1 cellular context compared by ENCODE assay signal in the genomic region with DNA sequence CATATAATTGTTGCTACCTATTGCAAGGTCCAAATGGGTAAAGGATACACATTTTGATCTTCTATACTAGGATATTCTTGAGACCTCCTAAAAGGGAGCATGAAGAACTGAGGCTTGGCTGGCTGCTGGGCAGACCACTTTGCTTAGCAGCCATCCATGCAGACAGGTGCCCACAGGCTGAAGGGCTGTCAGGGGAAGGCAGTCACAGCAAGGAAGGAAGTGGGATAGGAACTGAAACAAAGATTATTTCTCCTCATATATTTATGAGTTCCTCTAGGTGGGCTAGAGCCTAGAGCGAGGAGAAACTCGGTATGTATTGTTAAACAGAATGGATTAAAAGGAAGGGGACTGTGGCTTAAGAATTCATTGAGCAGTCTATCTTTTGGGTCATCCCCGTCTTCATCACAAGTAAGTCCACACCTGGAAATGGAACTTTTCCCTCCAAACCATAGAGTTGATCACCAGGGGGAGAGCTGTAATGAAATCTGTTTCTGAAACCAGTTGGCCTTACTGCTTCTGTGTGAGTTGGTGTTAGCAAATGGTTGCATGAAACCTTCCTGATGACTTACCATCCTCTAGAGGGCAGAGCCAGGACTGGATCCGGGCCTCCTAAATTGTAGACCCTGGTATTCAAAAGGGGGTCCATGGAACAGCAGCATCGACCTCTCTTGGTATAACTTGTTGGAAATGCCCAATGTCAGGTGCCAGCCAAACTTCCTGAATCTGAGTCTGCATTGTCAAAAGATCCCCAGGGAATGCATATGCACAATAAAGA.
TF ChIP-seq lines count a peak whose summit lies in the region.

No MANE protein-coding gene starts in this region.

TF ChIP-seq in GM23338, 12 proteins besides CTCF, POLR2A, EP300 and RAD21 (continued from another document):
- TF ChIP-seq, protein P1, sequence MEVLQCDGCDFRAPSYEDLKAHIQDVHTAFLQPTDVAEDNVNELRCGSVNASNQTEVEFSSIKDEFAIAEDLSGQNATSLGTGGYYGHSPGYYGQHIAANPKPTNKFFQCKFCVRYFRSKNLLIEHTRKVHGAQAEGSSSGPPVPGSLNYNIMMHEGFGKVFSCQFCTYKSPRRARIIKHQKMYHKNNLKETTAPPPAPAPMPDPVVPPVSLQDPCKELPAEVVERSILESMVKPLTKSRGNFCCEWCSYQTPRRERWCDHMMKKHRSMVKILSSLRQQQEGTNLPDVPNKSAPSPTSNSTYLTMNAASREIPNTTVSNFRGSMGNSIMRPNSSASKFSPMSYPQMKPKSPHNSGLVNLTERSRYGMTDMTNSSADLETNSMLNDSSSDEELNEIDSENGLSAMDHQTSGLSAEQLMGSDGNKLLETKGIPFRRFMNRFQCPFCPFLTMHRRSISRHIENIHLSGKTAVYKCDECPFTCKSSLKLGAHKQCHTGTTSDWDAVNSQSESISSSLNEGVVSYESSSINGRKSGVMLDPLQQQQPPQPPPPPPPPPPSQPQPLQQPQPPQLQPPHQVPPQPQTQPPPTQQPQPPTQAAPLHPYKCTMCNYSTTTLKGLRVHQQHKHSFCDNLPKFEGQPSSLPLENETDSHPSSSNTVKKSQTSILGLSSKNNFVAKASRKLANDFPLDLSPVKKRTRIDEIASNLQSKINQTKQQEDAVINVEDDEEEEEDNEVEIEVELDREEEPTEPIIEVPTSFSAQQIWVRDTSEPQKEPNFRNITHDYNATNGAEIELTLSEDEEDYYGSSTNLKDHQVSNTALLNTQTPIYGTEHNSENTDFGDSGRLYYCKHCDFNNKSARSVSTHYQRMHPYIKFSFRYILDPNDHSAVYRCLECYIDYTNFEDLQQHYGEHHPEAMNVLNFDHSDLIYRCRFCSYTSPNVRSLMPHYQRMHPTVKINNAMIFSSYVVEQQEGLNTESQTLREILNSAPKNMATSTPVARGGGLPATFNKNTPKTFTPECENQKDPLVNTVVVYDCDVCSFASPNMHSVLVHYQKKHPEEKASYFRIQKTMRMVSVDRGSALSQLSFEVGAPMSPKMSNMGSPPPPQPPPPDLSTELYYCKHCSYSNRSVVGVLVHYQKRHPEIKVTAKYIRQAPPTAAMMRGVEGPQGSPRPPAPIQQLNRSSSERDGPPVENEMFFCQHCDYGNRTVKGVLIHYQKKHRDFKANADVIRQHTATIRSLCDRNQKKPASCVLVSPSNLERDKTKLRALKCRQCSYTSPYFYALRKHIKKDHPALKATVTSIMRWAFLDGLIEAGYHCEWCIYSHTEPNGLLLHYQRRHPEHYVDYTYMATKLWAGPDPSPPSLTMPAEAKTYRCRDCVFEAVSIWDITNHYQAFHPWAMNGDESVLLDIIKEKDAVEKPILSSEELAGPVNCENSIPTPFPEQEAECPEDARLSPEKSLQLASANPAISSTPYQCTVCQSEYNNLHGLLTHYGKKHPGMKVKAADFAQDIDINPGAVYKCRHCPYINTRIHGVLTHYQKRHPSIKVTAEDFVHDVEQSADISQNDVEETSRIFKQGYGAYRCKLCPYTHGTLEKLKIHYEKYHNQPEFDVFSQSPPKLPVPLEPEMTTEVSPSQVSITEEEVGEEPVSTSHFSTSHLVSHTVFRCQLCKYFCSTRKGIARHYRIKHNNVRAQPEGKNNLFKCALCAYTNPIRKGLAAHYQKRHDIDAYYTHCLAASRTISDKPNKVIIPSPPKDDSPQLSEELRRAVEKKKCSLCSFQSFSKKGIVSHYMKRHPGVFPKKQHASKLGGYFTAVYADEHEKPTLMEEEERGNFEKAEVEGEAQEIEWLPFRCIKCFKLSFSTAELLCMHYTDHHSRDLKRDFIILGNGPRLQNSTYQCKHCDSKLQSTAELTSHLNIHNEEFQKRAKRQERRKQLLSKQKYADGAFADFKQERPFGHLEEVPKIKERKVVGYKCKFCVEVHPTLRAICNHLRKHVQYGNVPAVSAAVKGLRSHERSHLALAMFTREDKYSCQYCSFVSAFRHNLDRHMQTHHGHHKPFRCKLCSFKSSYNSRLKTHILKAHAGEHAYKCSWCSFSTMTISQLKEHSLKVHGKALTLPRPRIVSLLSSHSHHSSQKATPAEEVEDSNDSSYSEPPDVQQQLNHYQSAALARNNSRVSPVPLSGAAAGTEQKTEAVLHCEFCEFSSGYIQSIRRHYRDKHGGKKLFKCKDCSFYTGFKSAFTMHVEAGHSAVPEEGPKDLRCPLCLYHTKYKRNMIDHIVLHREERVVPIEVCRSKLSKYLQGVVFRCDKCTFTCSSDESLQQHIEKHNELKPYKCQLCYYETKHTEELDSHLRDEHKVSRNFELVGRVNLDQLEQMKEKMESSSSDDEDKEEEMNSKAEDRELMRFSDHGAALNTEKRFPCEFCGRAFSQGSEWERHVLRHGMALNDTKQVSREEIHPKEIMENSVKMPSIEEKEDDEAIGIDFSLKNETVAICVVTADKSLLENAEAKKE (CRISPR knock-in tag; IDR thresholded peaks at IDR 0.05), result no peak
- no peak for TF ChIP-seq ZNF331 (CRISPR knock-in tag; IDR thresholded peaks at IDR 0.05; ENCODE audit: low read depth)
- TF ChIP-seq, protein P2, sequence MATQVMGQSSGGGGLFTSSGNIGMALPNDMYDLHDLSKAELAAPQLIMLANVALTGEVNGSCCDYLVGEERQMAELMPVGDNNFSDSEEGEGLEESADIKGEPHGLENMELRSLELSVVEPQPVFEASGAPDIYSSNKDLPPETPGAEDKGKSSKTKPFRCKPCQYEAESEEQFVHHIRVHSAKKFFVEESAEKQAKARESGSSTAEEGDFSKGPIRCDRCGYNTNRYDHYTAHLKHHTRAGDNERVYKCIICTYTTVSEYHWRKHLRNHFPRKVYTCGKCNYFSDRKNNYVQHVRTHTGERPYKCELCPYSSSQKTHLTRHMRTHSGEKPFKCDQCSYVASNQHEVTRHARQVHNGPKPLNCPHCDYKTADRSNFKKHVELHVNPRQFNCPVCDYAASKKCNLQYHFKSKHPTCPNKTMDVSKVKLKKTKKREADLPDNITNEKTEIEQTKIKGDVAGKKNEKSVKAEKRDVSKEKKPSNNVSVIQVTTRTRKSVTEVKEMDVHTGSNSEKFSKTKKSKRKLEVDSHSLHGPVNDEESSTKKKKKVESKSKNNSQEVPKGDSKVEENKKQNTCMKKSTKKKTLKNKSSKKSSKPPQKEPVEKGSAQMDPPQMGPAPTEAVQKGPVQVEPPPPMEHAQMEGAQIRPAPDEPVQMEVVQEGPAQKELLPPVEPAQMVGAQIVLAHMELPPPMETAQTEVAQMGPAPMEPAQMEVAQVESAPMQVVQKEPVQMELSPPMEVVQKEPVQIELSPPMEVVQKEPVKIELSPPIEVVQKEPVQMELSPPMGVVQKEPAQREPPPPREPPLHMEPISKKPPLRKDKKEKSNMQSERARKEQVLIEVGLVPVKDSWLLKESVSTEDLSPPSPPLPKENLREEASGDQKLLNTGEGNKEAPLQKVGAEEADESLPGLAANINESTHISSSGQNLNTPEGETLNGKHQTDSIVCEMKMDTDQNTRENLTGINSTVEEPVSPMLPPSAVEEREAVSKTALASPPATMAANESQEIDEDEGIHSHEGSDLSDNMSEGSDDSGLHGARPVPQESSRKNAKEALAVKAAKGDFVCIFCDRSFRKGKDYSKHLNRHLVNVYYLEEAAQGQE (IDR thresholded peaks at IDR 0.05; ENCODE audit: unreplicated experiment), result no peak
- TF ChIP-seq, protein P3, sequence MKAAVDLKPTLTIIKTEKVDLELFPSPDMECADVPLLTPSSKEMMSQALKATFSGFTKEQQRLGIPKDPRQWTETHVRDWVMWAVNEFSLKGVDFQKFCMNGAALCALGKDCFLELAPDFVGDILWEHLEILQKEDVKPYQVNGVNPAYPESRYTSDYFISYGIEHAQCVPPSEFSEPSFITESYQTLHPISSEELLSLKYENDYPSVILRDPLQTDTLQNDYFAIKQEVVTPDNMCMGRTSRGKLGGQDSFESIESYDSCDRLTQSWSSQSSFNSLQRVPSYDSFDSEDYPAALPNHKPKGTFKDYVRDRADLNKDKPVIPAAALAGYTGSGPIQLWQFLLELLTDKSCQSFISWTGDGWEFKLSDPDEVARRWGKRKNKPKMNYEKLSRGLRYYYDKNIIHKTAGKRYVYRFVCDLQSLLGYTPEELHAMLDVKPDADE (IDR thresholded peaks at IDR 0.05), result no peak
- no peak for TF ChIP-seq CREB1 (CRISPR knock-in tag; IDR thresholded peaks at IDR 0.05; ENCODE audit: low read depth)
- TF ChIP-seq EZH2 (IDR thresholded peaks at IDR 0.05; ENCODE audit: low read depth, unreplicated experiment), result no peak
